In genomic region chr3:47803478-47804025, GRCh38 we compare ENCODE assay signal across 8 cellular contexts. TPM values are rescaled to one million over a fixed set of nuclear protein-coding genes. Genes with fewer than 3 reads are reported as not detected.
DNase-seq lines count a peak whose midpoint lies in the region; ATAC-seq and TF ChIP-seq lines count a peak whose summit lies in the region.

No MANE protein-coding gene starts in this region.

- peak overlapping the region; percentile 90 for H3K4me3 Mint-ChIP-seq in stimulated activated effector memory CD8-positive, alpha-beta T cell treated with anti-CD3 and anti-CD28 coated beads, Interleukin-12 subunit alpha, Interleukin-12 subunit beta, amount 100 ng/mL, for 72 hours

- H3K27ac ChIP-seq in WERI-Rb-1 = peak overlapping the region; percentile 96
- H3K27ac ChIP-seq in right cardiac atrium (ENCODE audit: low read length) = peak overlapping the region; percentile 90

- intact Hi-C loops in right cardiac atrium (cut with DNase I) = no loop called here

- no peaks in the 10 kb centered on the region for H3K27me3 ChIP-seq in WERI-Rb-1 (ENCODE audit: insufficient read depth, low read depth, severe bottlenecking)
- no peaks in the 10 kb centered on the region for H3K27me3 ChIP-seq in right cardiac atrium (ENCODE audit: control insufficient read depth, insufficient read depth)

- H3K9me3 ChIP-seq in WERI-Rb-1 (ENCODE audit: severe bottlenecking) (no peaks in the 10 kb centered on the region), right cardiac atrium (ENCODE audit: control insufficient read depth, low read length) (no peaks in the 10 kb centered on the region)

- peak; percentile 21 for DNase-seq in activated gamma-delta T cell treated with Interleukin-2 at 50 U/mL for 16 hours
- no peak for DNase-seq in activated gamma-delta T cell (lab: John Stamatoyannopoulos, UW)
- DNase-seq in WERI-Rb-1 = no peak
- no peak for DNase-seq in right cardiac atrium
- DNase-seq in stimulated activated effector memory CD8-positive, alpha-beta T cell treated with anti-CD3 and anti-CD28 coated beads, Interleukin-12 subunit alpha, Interleukin-12 subunit beta, amount 100 ng/mL, for 72 hours (ENCODE audit: low spot score in 2 of 2) = no peak
- DNase-seq in GDM1 (lab: John Stamatoyannopoulos, UW) = no peak

- H3K9me3 Mint-ChIP-seq in stimulated activated effector memory CD8-positive, alpha-beta T cell treated with anti-CD3 and anti-CD28 coated beads, Interleukin-12 subunit alpha, Interleukin-12 subunit beta, amount 100 ng/mL, for 72 hours = no peaks in the 10 kb centered on the region

- peaks cover 34% of the 10 kb centered on the region for H3K36me3 Mint-ChIP-seq in stimulated activated effector memory CD8-positive, alpha-beta T cell treated with anti-CD3 and anti-CD28 coated beads, Interleukin-12 subunit alpha, Interleukin-12 subunit beta, amount 100 ng/mL, for 72 hours

- peak overlapping the region; percentile 93 for H3K27ac Mint-ChIP-seq in stimulated activated effector memory CD8-positive, alpha-beta T cell treated with anti-CD3 and anti-CD28 coated beads, Interleukin-12 subunit alpha, Interleukin-12 subunit beta, amount 100 ng/mL, for 72 hours

- ATAC-seq in right cardiac atrium (no peak), GM19324 (IDR thresholded peaks at IDR 0.05; ENCODE audit: low FRiP score, unreplicated experiment) (no peak), HG03439 (IDR thresholded peaks at IDR 0.05; ENCODE audit: unreplicated experiment) (no peak)
- no peak for ATAC-seq in stimulated activated effector memory CD8-positive, alpha-beta T cell treated with anti-CD3 and anti-CD28 coated beads, Interleukin-12 subunit alpha, Interleukin-12 subunit beta, amount 100 ng/mL, for 72 hours

- H3K36me3 ChIP-seq in WERI-Rb-1 = peaks cover 32% of the 10 kb centered on the region

- 0% methylated on average over 20 of the region's 20 CpGs for WGBS in right cardiac atrium

- no peak for TF ChIP-seq CTCF in WERI-Rb-1 (IDR thresholded peaks at IDR 0.05; ENCODE audit: low read depth, low read length)

- H3K4me3 ChIP-seq in WERI-Rb-1 (ENCODE audit: low read depth, low read length) (peak overlapping the region; percentile 94), right cardiac atrium (ENCODE audit: low read length) (peak overlapping the region; percentile 91)

- no peaks in the 10 kb centered on the region for H3K4me1 ChIP-seq in right cardiac atrium (ENCODE audit: control insufficient read depth, insufficient read depth, low read length)

- peaks cover 12% of the 10 kb centered on the region for H3K4me1 Mint-ChIP-seq in stimulated activated effector memory CD8-positive, alpha-beta T cell treated with anti-CD3 and anti-CD28 coated beads, Interleukin-12 subunit alpha, Interleukin-12 subunit beta, amount 100 ng/mL, for 72 hours

RNA-seq across cellular contexts. Expression of gene DHX30, which starts 0.6 kb away (rescaled TPM):
- total RNA-seq in right cardiac atrium = 10 to 100 TPM; 46.3 to 51.3 (median 51.1) TPM
- 36.7 TPM for polyA plus RNA-seq in right cardiac atrium

RNA-seq across cellular contexts. Expression of gene SMARCC1, which starts 21.9 kb away (rescaled TPM):
- total RNA-seq in right cardiac atrium = 10 to 100 TPM; 28.4 to 30.1 (median 29.0) TPM
- 7.5 TPM for polyA plus RNA-seq in right cardiac atrium
